Comparison of ENCODE assay signal across 8 cellular contexts in the genomic region with DNA sequence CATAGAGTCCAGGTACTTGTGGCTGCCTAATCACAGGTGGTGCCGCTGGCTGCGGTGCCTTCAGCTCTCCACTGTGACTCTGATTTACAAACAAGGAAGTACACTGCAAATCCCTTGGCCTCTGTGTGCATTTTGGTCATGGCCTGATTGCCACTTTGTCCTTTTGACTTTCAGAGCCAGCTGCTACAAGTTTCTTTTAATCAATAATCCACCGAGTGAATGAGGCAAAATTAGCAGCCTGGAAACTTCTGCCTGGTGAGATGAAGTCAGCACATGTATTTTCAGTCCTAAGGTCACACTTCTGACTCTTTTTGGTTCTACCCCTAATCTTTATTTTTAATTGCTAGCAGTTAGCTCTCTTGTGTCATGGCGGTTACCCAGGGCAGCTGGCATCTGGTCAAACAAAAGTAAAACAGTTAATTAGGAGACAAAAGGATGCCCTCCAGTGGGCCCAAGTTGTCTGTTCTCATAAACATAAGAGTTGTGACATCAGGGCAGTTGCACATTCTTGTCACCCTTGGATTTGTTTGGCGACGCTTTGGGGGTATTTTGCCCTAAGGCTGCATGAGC.
A peak's percentile ranks its signal among the peaks of the same experiment; 100 is the strongest.
DNase-seq lines count a peak whose midpoint lies in the region; ATAC-seq and TF ChIP-seq lines count a peak whose summit lies in the region.

No MANE protein-coding gene starts in this region.

- no peaks in the 10 kb centered on the region for H3K9me3 ChIP-seq in left ventricle myocardium inferior (replicated peaks)
- no peaks in the 10 kb centered on the region for H3K9me3 ChIP-seq in right atrium auricular region
- H3K9me3 ChIP-seq in body of pancreas: no peaks in the 10 kb centered on the region
- no peaks in the 10 kb centered on the region for H3K9me3 ChIP-seq in tibial nerve

- peak; percentile 30 for TF ChIP-seq CTCF in left ventricle myocardium inferior (IDR thresholded peaks at IDR 0.05; ENCODE audit: borderline replicate concordance)
- TF ChIP-seq CTCF in right atrium auricular region (IDR thresholded peaks at IDR 0.05): no peak
- peak; percentile 32; the same call in 1 of the 2 replicates for TF ChIP-seq CTCF in LNCAP (IDR thresholded peaks at IDR 0.05)
- TF ChIP-seq CTCF in body of pancreas (IDR thresholded peaks at IDR 0.05): peak in 1 of 7 experiments; percentile 22
- TF ChIP-seq CTCF in tibial nerve (IDR thresholded peaks at IDR 0.05): no peak

- DNase-seq in left ventricle myocardium inferior (no peak), right atrium auricular region (ENCODE audit: low spot score) (no peak), body of pancreas (peak; percentile 70 to 89 (median 77)), renal cortical epithelial cell (ENCODE audit: low read depth) (peak; percentile 86), occipital lobe (lab: John Stamatoyannopoulos, UW) (no peak), tibial nerve (ENCODE audit: low spot score in 2 of 2) (no peak)
- no peak for DNase-seq in activated effector memory CD4-positive, alpha-beta T cell treated with anti-CD3 and anti-CD28 coated beads, Interleukin-2, amount 50 U/mL, for 16 hours

- ATAC-seq in body of pancreas: peak; percentile 82

- intact Hi-C loops in left ventricle myocardium inferior (cut with micrococcal nuclease): no loop called here
- intact Hi-C loops in body of pancreas (cut with DNase I): loop anchor here (10.0 kb wide), 1 partner anchor 49 kb away; no protein-coding TSS in a partner anchor

- no peaks in the 10 kb centered on the region for H3K27me3 ChIP-seq in left ventricle myocardium inferior (ENCODE audit: low read depth)
- no peaks in the 10 kb centered on the region for H3K27me3 ChIP-seq in right atrium auricular region
- no peaks in the 10 kb centered on the region for H3K27me3 ChIP-seq in body of pancreas
- H3K27me3 ChIP-seq in tibial nerve: no peaks in the 10 kb centered on the region

- WGBS in body of pancreas, 2 donors: 33 to 40% methylated on average over 6 of the region's 6 CpGs
- WGBS in tibial nerve, 2 donors: 55 to 60% methylated on average over 6 of the region's 6 CpGs

- H3K4me1 ChIP-seq in left ventricle myocardium inferior: peaks cover 26% of the 10 kb centered on the region
- H3K4me1 ChIP-seq in right atrium auricular region: peaks cover 0 to 23% of the 10 kb centered on the region in 2 donors
- peaks cover 40% of the 10 kb centered on the region for H3K4me1 ChIP-seq in body of pancreas
- peaks cover 0 to 32% (median 0%) of the 10 kb centered on the region in 4 donors for H3K4me1 ChIP-seq in tibial nerve

- no peak for TF ChIP-seq EP300 in tibial nerve (IDR thresholded peaks at IDR 0.05)

- H3K36me3 ChIP-seq in left ventricle myocardium inferior (no peaks in the 10 kb centered on the region), right atrium auricular region (no peaks in the 10 kb centered on the region), body of pancreas (replicated peaks in 1 of 2; ENCODE audit: insufficient read depth in 1 of 2, low read depth in 2 of 2) (no peaks in the 10 kb centered on the region), tibial nerve (no peaks in the 10 kb centered on the region)

- peak in 2 of 3 donors; percentile 37 for TF ChIP-seq POLR2A in body of pancreas (IDR thresholded peaks at IDR 0.05)
- no peak for TF ChIP-seq POLR2A in tibial nerve (IDR thresholded peaks at IDR 0.05)

- H3K27ac ChIP-seq in left ventricle myocardium inferior (replicated peaks) (peak overlapping the region; percentile 83), right atrium auricular region (peak overlapping the region in 1 of 2 donors; percentile 15), body of pancreas (peak overlapping the region; percentile 64 to 91 (median 83)), tibial nerve (peak overlapping the region in 1 of 4 donors; percentile 13)

- no peak overlapping the region for H3K4me3 ChIP-seq in left ventricle myocardium inferior
- H3K4me3 ChIP-seq in right atrium auricular region: no peak overlapping the region
- no peak overlapping the region for H3K4me3 ChIP-seq in body of pancreas
- no peak overlapping the region for H3K4me3 ChIP-seq in tibial nerve

Comparison
In these comparisons a context has a peak if more than half of its experiments do, and no peak if none do; other contexts are left out.
1. CTCF ChIP-seq: peak in left ventricle myocardium inferior (single experiment) and LNCAP (single experiment); none in right atrium auricular region (0 of 2) and tibial nerve (0 of 5).
2. DNase-seq: peak in body of pancreas (4 of 4) and renal cortical epithelial cell (single experiment); none in left ventricle myocardium inferior (single experiment), right atrium auricular region (single experiment), occipital lobe (single experiment), activated effector memory CD4-positive, alpha-beta T cell treated with anti-CD3 and anti-CD28 coated beads, Interleukin-2, amount 50 U/mL, for 16 hours (single experiment) and tibial nerve (0 of 2).
3. POLR2A ChIP-seq: peak in body of pancreas (2 of 3); none in tibial nerve (0 of 2).